1 cellular context compared by ENCODE assay signal in the genomic region with DNA sequence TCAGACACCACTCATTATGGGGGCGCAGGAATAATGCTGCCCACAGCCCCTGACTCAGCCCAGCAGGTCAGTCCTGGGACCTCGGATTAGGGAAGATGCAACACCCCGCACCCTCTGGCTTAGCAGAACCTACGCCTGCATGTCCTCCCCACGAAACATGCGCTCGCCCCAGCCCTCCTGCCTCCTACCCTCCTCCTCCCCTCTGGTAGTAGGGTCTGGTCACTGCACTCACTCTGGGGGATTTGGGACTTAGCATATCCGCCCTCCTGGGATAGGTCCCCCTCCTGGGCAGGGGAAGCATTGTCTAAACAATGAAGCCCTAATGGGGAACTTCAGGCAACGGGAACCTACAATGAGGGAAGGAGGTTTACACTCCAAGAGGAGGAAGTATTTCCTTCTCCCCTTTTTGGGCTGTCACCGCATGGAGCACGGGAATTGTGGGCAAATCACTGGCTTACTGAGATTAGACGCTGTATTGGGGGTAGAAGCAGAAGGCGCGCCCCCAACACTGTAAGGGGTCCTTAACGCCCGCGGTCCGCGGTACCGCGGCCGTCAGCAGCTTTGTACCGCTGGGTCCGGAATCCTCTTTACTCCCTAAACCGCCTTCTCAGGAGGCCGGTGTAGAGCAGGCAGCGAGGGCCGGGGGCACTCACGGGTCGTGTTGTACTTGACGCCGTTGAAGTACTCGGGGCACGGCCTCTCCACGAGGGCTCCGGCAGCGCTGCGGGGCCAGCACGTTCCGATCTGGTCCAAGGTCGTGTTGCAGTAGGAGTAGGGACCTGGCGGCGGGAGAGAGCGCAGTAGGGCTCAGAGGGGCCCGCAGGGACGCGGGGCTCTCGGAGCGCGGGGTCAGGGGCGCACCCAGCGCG.
A peak's percentile ranks its signal among the peaks of the same experiment; 100 is the strongest.
TF ChIP-seq lines count a peak whose summit lies in the region.

No MANE protein-coding gene starts in this region.

TF ChIP-seq in H1, 55 proteins besides CTCF, POLR2A, EP300 and RAD21 (continued from another document):
- no peak for TF ChIP-seq PHF8 (conservative IDR thresholded peaks at IDR 0.05; ENCODE audit: low read depth, low read length)
- no peak for TF ChIP-seq NRF1 (IDR thresholded peaks at IDR 0.05; ENCODE audit: low read depth, low read length)
- TF ChIP-seq TCF12 (IDR thresholded peaks at IDR 0.05; ENCODE audit: low read depth, low read length), result no peak
- no peak for TF ChIP-seq RBBP5 (IDR thresholded peaks at IDR 0.05; ENCODE audit: borderline replicate concordance, low read depth, low read length)
- 0 out of 2 replicates have a peak, but pooled peaks have one; percentile 38 for TF ChIP-seq EGR1 (IDR thresholded peaks at IDR 0.05; ENCODE audit: borderline replicate concordance, low read depth, low read length)
- TF ChIP-seq GTF2F1 (IDR thresholded peaks at IDR 0.05; ENCODE audit: borderline replicate concordance, low read depth, low read length), result no peak
- TF ChIP-seq CTBP2 (IDR thresholded peaks at IDR 0.05; ENCODE audit: borderline replicate concordance, insufficient read depth, insufficient read length, low read length), result peak; percentile 79
- no peak for TF ChIP-seq SIRT6 (IDR thresholded peaks at IDR 0.05; ENCODE audit: low read length)
- TF ChIP-seq SAP30 (IDR thresholded peaks at IDR 0.05; ENCODE audit: insufficient read depth, insufficient replicate concordance, low read length), result peak; percentile 47
- no peak for TF ChIP-seq BACH1 (IDR thresholded peaks at IDR 0.05; ENCODE audit: low read length)
- peak; percentile 27; the same call in 1 of the 2 replicates for TF ChIP-seq SUZ12 (IDR thresholded peaks at IDR 0.05; ENCODE audit: low read length)
- TF ChIP-seq, protein P1, sequence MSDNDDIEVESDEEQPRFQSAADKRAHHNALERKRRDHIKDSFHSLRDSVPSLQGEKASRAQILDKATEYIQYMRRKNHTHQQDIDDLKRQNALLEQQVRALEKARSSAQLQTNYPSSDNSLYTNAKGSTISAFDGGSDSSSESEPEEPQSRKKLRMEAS (IDR thresholded peaks at IDR 0.05), result peak; percentile 73
- no peak for TF ChIP-seq CREB1 (IDR thresholded peaks at IDR 0.05)
- TF ChIP-seq SIX5 (IDR thresholded peaks at IDR 0.05; ENCODE audit: low read depth, low read length), result no peak
- TF ChIP-seq, protein P2, sequence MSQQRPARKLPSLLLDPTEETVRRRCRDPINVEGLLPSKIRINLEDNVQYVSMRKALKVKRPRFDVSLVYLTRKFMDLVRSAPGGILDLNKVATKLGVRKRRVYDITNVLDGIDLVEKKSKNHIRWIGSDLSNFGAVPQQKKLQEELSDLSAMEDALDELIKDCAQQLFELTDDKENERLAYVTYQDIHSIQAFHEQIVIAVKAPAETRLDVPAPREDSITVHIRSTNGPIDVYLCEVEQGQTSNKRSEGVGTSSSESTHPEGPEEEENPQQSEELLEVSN (IDR thresholded peaks at IDR 0.05), result peak; percentile 65; the same call in 1 of the 2 replicates
- peak; percentile 45 for TF ChIP-seq EZH2 (IDR thresholded peaks at IDR 0.05; ENCODE audit: low read depth, low read length, severe bottlenecking)
